In the genomic region with DNA sequence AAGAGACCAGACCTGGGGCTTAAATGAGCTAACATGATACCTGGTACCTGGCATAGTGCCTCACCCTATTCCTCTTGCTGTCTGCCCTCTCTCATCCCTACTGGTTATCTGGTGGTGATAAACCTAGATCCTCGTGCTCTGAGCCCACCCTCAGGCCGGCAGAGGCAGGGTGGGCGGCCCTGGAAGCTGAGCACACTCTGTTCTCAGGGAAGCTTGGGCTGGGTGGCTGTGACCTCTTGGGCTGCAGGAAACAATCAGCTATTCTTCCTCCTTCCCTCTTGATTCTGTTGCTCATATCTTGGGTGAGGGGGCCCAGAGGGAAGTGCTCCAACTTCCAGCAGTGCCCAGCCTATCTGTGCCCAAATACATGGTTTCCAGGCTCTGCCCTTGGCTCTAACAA, we compare ENCODE assay signal across 29 cellular contexts. TPM values are rescaled to one million over a fixed set of nuclear protein-coding genes. Genes with fewer than 3 reads are reported as not detected.
"Had no signal": no experiment of that assay in that cellular context is flagged by ENCODE, and none has a peak within 500 bp of the region (broad histone marks: within the 10 kb centered on the region; RNA-seq: fewer than 3 reads in every experiment).

No MANE protein-coding gene starts in this region.

- H3K36me3 Mint-ChIP-seq: naive thymus-derived CD8-positive, alpha-beta T cell had no signal

- H3K27me3 ChIP-seq: neural progenitor cell, ovary, right atrium auricular region, right lobe of liver, stomach, testis, thyroid gland, upper lobe of right lung had no signal

- H3K4me3 Mint-ChIP-seq: naive thymus-derived CD8-positive, alpha-beta T cell; nephron; neural progenitor cell; stimulated activated naive B cell treated with anti-CD40 and anti-IgM and Interleukin-4, amounts not matched to agents 10 μg/mL and 1 μg/mL and 100 μg/mL, for 72 hours had no signal

- DNase-seq: hippocampal formation; left colon; left lung; lower lobe of right lung; mammary epithelial cell; mesenchymal stem cell; naive thymus-derived CD8-positive, alpha-beta T cell; occipital lobe; ovary; right lobe of liver; stimulated activated CD4-positive, alpha-beta T cell treated with anti-CD3 and anti-CD28 coated beads, Interleukin-12 subunit alpha, Interleukin-12 subunit beta, amount 100 ng/mL, for 4 hours; stimulated activated CD4-positive, alpha-beta T cell treated with anti-CD3 and anti-CD28 coated beads, Interleukin-15, amount 100 ng/mL, for 24 hours; stimulated activated CD4-positive, alpha-beta T cell treated with anti-CD3 and anti-CD28 coated beads, Interleukin-2, amount 100 ng/mL, for 24 hours; stimulated activated CD4-positive, alpha-beta T cell treated with anti-CD3 and anti-CD28 coated beads, Interleukin-4, amount 100 ng/mL, for 1 hour; stimulated activated naive B cell treated with anti-CD40 and anti-IgM and Interleukin-4, amounts not matched to agents 10 μg/mL and 1 μg/mL and 100 μg/mL, for 72 hours; stimulated activated naive CD8-positive, alpha-beta T cell treated with anti-CD3 and anti-CD28 coated beads, Interleukin-15, Interleukin-2, amounts not matched to agents 100 U/mL and 50 U/mL, for 24 hours; stomach; testis; thyroid gland; trophoblast cell; upper lobe of right lung had no signal

- H3K4me1 Mint-ChIP-seq: nephron had no signal

- H3K4me2 ChIP-seq: neural progenitor cell had no signal

- H3K9ac ChIP-seq: neural progenitor cell had no signal

- H2AFZ ChIP-seq: neural progenitor cell had no signal

- H3K9me3 Mint-ChIP-seq: nephron, neural progenitor cell had no signal

- H3K4me1 ChIP-seq: left lung, lower lobe of right lung, right atrium auricular region, right lobe of liver, stomach, testis, thyroid gland, upper lobe of right lung had no signal

- H3K9me3 ChIP-seq: left lung, lower lobe of right lung, neutrophil, ovary, right atrium auricular region, right lobe of liver, stomach, testis, thyroid gland, upper lobe of right lung had no signal

- H3K36me3 ChIP-seq: left lung, lower lobe of right lung, neural progenitor cell, neutrophil, ovary, right atrium auricular region, right lobe of liver, thyroid gland, upper lobe of right lung had no signal

- H3K27ac Mint-ChIP-seq: naive thymus-derived CD8-positive, alpha-beta T cell; nephron; neural progenitor cell; progenitor cell of endocrine pancreas; stimulated activated naive B cell treated with anti-CD40 and anti-IgM and Interleukin-4, amounts not matched to agents 10 μg/mL and 1 μg/mL and 100 μg/mL, for 72 hours had no signal

- H3K4me3 ChIP-seq: left lung, lower lobe of right lung, neural progenitor cell, ovary, right atrium auricular region, right lobe of liver, skin epidermis, stomach, testis, thyroid gland, upper lobe of right lung had no signal

- FAIRE-seq: keratinocyte, urothelium cell line had no signal

- H3K27ac ChIP-seq: left lung, lower lobe of right lung, neural progenitor cell, neutrophil, ovary, right atrium auricular region, right lobe of liver, skin epidermis, stomach, testis, thyroid gland, upper lobe of right lung had no signal

- H3K27me3 Mint-ChIP-seq: progenitor cell of endocrine pancreas had no signal

RNA-seq across cellular contexts. Expression of gene SDC3, which starts 42.0 kb away (rescaled TPM):
- polyA plus RNA-seq: naive thymus-derived CD8-positive, alpha-beta T cell had no signal
